1 cellular context compared by ENCODE assay signal in the genomic region with DNA sequence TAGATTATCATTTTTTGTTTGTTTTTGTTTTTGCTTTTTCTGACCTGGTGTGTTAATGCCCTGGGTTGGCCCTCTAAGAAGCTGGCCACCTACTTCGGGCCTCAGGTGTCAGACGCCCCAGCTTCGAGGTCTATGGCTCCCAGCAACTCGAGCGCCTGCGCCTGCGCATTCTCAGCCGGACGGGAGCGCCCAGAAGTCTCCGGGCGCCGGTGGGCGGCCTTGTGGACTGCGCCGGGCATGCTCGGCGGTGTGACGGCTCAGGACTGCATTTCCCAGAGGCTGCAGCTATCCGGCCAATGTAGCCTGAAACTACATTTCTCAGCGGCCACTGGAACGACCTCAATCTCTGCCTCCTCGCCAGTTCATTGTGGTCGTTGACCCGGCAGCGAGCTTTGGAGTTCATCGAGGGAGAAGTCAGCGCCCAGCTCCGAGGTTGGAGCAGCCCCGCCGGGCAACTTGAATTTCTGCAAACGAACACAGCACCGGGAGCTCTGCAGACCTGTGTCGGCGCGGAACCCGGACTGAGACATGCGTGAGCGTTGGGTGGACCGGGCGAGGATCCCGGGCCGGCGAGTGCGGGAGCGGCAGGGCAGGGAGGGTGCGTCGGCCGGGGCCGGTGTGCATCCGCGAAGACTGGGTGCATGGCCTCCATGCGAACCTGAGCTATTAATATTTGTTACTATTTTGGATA.
TF ChIP-seq lines count a peak whose summit lies in the region.

A gene (plus strand): TSS at position 219 of the 691 bp plus-strand sequence. CDS start 3,045 bp downstream, outside the sequence.

TF ChIP-seq in HepG2, 621 proteins besides CTCF, POLR2A, EP300 and RAD21 (continued from another document and continues in another):
- TF ChIP-seq, protein P1, sequence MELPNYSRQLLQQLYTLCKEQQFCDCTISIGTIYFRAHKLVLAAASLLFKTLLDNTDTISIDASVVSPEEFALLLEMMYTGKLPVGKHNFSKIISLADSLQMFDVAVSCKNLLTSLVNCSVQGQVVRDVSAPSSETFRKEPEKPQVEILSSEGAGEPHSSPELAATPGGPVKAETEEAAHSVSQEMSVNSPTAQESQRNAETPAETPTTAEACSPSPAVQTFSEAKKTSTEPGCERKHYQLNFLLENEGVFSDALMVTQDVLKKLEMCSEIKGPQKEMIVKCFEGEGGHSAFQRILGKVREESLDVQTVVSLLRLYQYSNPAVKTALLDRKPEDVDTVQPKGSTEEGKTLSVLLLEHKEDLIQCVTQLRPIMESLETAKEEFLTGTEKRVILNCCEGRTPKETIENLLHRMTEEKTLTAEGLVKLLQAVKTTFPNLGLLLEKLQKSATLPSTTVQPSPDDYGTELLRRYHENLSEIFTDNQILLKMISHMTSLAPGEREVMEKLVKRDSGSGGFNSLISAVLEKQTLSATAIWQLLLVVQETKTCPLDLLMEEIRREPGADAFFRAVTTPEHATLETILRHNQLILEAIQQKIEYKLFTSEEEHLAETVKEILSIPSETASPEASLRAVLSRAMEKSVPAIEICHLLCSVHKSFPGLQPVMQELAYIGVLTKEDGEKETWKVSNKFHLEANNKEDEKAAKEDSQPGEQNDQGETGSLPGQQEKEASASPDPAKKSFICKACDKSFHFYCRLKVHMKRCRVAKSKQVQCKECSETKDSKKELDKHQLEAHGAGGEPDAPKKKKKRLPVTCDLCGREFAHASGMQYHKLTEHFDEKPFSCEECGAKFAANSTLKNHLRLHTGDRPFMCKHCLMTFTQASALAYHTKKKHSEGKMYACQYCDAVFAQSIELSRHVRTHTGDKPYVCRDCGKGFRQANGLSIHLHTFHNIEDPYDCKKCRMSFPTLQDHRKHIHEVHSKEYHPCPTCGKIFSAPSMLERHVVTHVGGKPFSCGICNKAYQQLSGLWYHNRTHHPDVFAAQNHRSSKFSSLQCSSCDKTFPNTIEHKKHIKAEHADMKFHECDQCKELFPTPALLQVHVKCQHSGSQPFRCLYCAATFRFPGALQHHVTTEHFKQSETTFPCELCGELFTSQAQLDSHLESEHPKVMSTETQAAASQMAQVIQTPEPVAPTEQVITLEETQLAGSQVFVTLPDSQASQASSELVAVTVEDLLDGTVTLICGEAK (IDR thresholded peaks at IDR 0.05): no peak
- TF ChIP-seq, protein P1 (CRISPR knock-in tag; IDR thresholded peaks at IDR 0.05): peak; percentile 85; the same call in 1 of the 2 replicates
- 0 out of 2 replicates have a peak, but pooled peaks have one; percentile 38 for TF ChIP-seq KLF6 (CRISPR knock-in tag; IDR thresholded peaks at IDR 0.05)
- peak; percentile 83 for TF ChIP-seq SALL1 (CRISPR knock-in tag; IDR thresholded peaks at IDR 0.05)
- TF ChIP-seq, protein P2, sequence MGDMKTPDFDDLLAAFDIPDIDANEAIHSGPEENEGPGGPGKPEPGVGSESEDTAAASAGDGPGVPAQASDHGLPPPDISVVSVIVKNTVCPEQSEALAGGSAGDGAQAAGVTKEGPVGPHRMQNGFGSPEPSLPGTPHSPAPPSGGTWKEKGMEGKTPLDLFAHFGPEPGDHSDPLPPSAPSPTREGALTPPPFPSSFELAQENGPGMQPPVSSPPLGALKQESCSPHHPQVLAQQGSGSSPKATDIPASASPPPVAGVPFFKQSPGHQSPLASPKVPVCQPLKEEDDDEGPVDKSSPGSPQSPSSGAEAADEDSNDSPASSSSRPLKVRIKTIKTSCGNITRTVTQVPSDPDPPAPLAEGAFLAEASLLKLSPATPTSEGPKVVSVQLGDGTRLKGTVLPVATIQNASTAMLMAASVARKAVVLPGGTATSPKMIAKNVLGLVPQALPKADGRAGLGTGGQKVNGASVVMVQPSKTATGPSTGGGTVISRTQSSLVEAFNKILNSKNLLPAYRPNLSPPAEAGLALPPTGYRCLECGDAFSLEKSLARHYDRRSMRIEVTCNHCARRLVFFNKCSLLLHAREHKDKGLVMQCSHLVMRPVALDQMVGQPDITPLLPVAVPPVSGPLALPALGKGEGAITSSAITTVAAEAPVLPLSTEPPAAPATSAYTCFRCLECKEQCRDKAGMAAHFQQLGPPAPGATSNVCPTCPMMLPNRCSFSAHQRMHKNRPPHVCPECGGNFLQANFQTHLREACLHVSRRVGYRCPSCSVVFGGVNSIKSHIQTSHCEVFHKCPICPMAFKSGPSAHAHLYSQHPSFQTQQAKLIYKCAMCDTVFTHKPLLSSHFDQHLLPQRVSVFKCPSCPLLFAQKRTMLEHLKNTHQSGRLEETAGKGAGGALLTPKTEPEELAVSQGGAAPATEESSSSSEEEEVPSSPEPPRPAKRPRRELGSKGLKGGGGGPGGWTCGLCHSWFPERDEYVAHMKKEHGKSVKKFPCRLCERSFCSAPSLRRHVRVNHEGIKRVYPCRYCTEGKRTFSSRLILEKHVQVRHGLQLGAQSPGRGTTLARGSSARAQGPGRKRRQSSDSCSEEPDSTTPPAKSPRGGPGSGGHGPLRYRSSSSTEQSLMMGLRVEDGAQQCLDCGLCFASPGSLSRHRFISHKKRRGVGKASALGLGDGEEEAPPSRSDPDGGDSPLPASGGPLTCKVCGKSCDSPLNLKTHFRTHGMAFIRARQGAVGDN (CRISPR knock-in tag; IDR thresholded peaks at IDR 0.05): peak; percentile 98
- TF ChIP-seq REXO4 (CRISPR knock-in tag; IDR thresholded peaks at IDR 0.05; ENCODE audit: borderline replicate concordance): no peak
- TF ChIP-seq, protein P3, sequence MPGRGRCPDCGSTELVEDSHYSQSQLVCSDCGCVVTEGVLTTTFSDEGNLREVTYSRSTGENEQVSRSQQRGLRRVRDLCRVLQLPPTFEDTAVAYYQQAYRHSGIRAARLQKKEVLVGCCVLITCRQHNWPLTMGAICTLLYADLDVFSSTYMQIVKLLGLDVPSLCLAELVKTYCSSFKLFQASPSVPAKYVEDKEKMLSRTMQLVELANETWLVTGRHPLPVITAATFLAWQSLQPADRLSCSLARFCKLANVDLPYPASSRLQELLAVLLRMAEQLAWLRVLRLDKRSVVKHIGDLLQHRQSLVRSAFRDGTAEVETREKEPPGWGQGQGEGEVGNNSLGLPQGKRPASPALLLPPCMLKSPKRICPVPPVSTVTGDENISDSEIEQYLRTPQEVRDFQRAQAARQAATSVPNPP (CRISPR knock-in tag; IDR thresholded peaks at IDR 0.05): no peak
- peak; percentile 71 for TF ChIP-seq U2AF1 (optimal IDR thresholded peaks at IDR 0.05; ENCODE audit: low read depth, low read length)
- no peak for TF ChIP-seq ZNF660 (CRISPR knock-in tag; IDR thresholded peaks at IDR 0.05; ENCODE audit: borderline replicate concordance, low read depth)
- TF ChIP-seq, protein P4, sequence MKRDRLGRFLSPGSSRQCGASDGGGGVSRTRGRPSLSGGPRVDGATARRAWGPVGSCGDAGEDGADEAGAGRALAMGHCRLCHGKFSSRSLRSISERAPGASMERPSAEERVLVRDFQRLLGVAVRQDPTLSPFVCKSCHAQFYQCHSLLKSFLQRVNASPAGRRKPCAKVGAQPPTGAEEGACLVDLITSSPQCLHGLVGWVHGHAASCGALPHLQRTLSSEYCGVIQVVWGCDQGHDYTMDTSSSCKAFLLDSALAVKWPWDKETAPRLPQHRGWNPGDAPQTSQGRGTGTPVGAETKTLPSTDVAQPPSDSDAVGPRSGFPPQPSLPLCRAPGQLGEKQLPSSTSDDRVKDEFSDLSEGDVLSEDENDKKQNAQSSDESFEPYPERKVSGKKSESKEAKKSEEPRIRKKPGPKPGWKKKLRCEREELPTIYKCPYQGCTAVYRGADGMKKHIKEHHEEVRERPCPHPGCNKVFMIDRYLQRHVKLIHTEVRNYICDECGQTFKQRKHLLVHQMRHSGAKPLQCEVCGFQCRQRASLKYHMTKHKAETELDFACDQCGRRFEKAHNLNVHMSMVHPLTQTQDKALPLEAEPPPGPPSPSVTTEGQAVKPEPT (CRISPR knock-in tag; IDR thresholded peaks at IDR 0.05; ENCODE audit: low read depth): peak; percentile 62; the same call in 1 of the 2 replicates
- peak; percentile 77; the same call in 1 of the 2 replicates for TF ChIP-seq ZNF616 (CRISPR knock-in tag; IDR thresholded peaks at IDR 0.05; ENCODE audit: low read depth)
- no peak for TF ChIP-seq MLLT10 (CRISPR knock-in tag; IDR thresholded peaks at IDR 0.05)
- TF ChIP-seq, protein P5, sequence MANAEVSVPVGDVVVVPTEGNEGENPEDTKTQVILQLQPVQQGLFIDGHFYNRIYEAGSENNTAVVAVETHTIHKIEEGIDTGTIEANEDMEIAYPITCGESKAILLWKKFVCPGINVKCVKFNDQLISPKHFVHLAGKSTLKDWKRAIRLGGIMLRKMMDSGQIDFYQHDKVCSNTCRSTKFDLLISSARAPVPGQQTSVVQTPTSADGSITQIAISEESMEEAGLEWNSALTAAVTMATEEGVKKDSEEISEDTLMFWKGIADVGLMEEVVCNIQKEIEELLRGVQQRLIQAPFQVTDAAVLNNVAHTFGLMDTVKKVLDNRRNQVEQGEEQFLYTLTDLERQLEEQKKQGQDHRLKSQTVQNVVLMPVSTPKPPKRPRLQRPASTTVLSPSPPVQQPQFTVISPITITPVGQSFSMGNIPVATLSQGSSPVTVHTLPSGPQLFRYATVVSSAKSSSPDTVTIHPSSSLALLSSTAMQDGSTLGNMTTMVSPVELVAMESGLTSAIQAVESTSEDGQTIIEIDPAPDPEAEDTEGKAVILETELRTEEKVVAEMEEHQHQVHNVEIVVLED (CRISPR knock-in tag; IDR thresholded peaks at IDR 0.05; ENCODE audit: borderline replicate concordance): peak; percentile 77; the same call in 1 of the 2 replicates
- no peak for TF ChIP-seq HDAC6 (IDR thresholded peaks at IDR 0.05; ENCODE audit: low read depth, low read length)
- TF ChIP-seq DPF2 (CRISPR knock-in tag; IDR thresholded peaks at IDR 0.05; ENCODE audit: borderline replicate concordance, low read depth): no peak
- peak; percentile 33; the same call in 1 of the 2 replicates for TF ChIP-seq KDM4B (CRISPR knock-in tag; IDR thresholded peaks at IDR 0.05)
- TF ChIP-seq ZNF546 (CRISPR knock-in tag; conservative IDR thresholded peaks at IDR 0.05): no peak
- TF ChIP-seq, protein P6, sequence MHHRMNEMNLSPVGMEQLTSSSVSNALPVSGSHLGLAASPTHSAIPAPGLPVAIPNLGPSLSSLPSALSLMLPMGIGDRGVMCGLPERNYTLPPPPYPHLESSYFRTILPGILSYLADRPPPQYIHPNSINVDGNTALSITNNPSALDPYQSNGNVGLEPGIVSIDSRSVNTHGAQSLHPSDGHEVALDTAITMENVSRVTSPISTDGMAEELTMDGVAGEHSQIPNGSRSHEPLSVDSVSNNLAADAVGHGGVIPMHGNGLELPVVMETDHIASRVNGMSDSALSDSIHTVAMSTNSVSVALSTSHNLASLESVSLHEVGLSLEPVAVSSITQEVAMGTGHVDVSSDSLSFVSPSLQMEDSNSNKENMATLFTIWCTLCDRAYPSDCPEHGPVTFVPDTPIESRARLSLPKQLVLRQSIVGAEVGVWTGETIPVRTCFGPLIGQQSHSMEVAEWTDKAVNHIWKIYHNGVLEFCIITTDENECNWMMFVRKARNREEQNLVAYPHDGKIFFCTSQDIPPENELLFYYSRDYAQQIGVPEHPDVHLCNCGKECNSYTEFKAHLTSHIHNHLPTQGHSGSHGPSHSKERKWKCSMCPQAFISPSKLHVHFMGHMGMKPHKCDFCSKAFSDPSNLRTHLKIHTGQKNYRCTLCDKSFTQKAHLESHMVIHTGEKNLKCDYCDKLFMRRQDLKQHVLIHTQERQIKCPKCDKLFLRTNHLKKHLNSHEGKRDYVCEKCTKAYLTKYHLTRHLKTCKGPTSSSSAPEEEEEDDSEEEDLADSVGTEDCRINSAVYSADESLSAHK (CRISPR knock-in tag; IDR thresholded peaks at IDR 0.05; ENCODE audit: borderline replicate concordance): no peak
- TF ChIP-seq, protein P7, sequence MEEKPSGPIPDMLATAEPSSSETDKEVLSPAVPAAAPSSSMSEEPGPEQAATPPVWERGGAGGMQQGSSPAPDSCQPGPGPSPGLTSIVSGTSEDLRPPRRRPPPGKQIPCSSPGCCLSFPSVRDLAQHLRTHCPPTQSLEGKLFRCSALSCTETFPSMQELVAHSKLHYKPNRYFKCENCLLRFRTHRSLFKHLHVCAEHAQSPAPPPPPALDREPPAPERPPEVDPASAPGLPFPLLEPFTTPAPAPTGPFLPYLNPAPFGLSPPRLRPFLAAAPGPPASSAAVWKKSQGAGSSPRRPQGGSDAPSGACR (CRISPR knock-in tag; IDR thresholded peaks at IDR 0.05): peak; percentile 73; the same call in 1 of the 2 replicates
- no peak for TF ChIP-seq JUNB (CRISPR knock-in tag; IDR thresholded peaks at IDR 0.05; ENCODE audit: borderline replicate concordance)
- peak; percentile 83; the same call in 1 of the 2 replicates for TF ChIP-seq ZNF430 (CRISPR knock-in tag; IDR thresholded peaks at IDR 0.05)
